ENCODE assay signal across 23 cellular contexts in genomic region chr3:47554335-47554734, GRCh38. TPM values are rescaled to one million over a fixed set of nuclear protein-coding genes. Genes with fewer than 3 reads are reported as not detected.
DNase-seq lines count a peak whose midpoint lies in the region; ATAC-seq, FAIRE-seq and TF ChIP-seq lines count a peak whose summit lies in the region.
"Had no signal": no experiment of that assay in that cellular context is flagged by ENCODE, and none has a peak within 500 bp of the region (broad histone marks: within the 10 kb centered on the region; RNA-seq: fewer than 3 reads in every experiment).

No MANE protein-coding gene starts in this region.

- no peak for TF ChIP-seq RAD21 in HepG2 (CRISPR knock-in tag; IDR thresholded peaks at IDR 0.05)
- no peak for TF ChIP-seq RAD21 in H1 (IDR thresholded peaks at IDR 0.05 in 1 of 2, conservative IDR thresholded peaks at IDR 0.05 in 1 of 2; ENCODE audit: low read depth in 2 of 2, low read length in 2 of 2)

- H2BK5ac ChIP-seq in H9 (ENCODE audit: insufficient read length, low read length) = no peak overlapping the region
- H2BK5ac ChIP-seq in H1 (ENCODE audit: low read depth, low read length) = no peak overlapping the region

- no peaks in the 10 kb centered on the region for H3F3A ChIP-seq in PC-9 (ENCODE audit: insufficient read depth, low read depth)

- no peak overlapping the region for H3K18ac ChIP-seq in H9 (ENCODE audit: insufficient read length, low read depth, low read length)
- H3K18ac ChIP-seq in H1 (ENCODE audit: extremely low read depth, low read length) = no peak overlapping the region

- H2BK120ac ChIP-seq in H9 (ENCODE audit: low read depth, low read length, poor library complexity, severe bottlenecking) (no peak overlapping the region), H1 (replicated peaks; ENCODE audit: low read depth, low read length) (no peak overlapping the region)

- H3K9ac ChIP-seq in HepG2 (ENCODE audit: insufficient read depth, low read depth, low read length) (no peak overlapping the region), H9 (ENCODE audit: extremely low read depth, insufficient read length, low read length) (no peak overlapping the region), H1 (replicated peaks in 1 of 4; ENCODE audit: extremely low read depth in 1 of 4, low read depth in 3 of 4, low read length in 3 of 4) (no peak overlapping the region)
- H3K9ac ChIP-seq: BLaER1 treated with 17β-estradiol and CSF1 and Interleukin-3, amounts not matched to agents 10 nM and 100 nM had no signal

- no peaks in the 10 kb centered on the region for H3K9me3 ChIP-seq in HepG2 (ENCODE audit: low read length)
- no peaks in the 10 kb centered on the region for H3K9me3 ChIP-seq in right lobe of liver
- no peaks in the 10 kb centered on the region for H3K9me3 ChIP-seq in H9 (ENCODE audit: control insufficient read depth, low read depth, low read length)
- H3K9me3 ChIP-seq in H1 (ENCODE audit: insufficient read depth in 2 of 2, low read depth in 1 of 2, low read length in 1 of 2) = no peaks in the 10 kb centered on the region
- no peaks in the 10 kb centered on the region for H3K9me3 ChIP-seq in PC-9 (ENCODE audit: insufficient read depth, low read depth)
- H3K9me3 ChIP-seq: Caco-2 had no signal

- no peaks in the 10 kb centered on the region for H3K23me2 ChIP-seq in H9 (ENCODE audit: insufficient read length, low read depth, low read length, poor library complexity, severe bottlenecking)
- no peaks in the 10 kb centered on the region for H3K23me2 ChIP-seq in H1 (ENCODE audit: low read depth, low read length)

- H2BK15ac ChIP-seq in H9 (ENCODE audit: low read depth, low read length) = no peak overlapping the region
- H2BK15ac ChIP-seq in H1 (ENCODE audit: low read length) = no peak overlapping the region

- no peak for DNase-seq in HepG2 (ENCODE audit: low spot score)
- no peak for DNase-seq in right lobe of liver
- DNase-seq in H9 = no peak
- no peak for DNase-seq in H1 (ENCODE audit: low read depth in 1 of 2, low spot score in 2 of 2)
- no peak for DNase-seq in PC-9
- DNase-seq in NCI-H1105 (lab: John Stamatoyannopoulos, UW) = no peak
- DNase-seq: AML-193; Caco-2; Calu3; CD4-positive, alpha-beta T cell; CD8-positive, alpha-beta T cell; DMS79 treated with DMSO at 0.1 percent for 48 hours; GF-D8 had no signal

- CTCF ChIA-PET in HepG2 (lab: Yijun Ruan, JAX; ENCODE audit: low intra/inter-chr PET ratio, low total read pairs) (no interaction called here), H1 (lab: Charles Lee; ENCODE audit: partially characterized antibody) (interaction anchor here (1.2 to 3.9 kb wide), 2 partner anchors 18 to 31 kb away, joined by 3 to 31 read pairs; no protein-coding TSS in a partner anchor), PC-9 (lab: Charles Lee) (no interaction called here)

- H3K4me3 Mint-ChIP-seq in H9 = no peak overlapping the region
- H3K4me3 Mint-ChIP-seq: B cell; CD4-positive, alpha-beta T cell; CD8-positive, alpha-beta T cell had no signal

- H3K4me1 Mint-ChIP-seq in H9 = 0 out of 4 replicates have a peak, but pooled peaks cover 0 to 4% of the 10 kb centered on the region in 2 experiments
- H3K4me1 Mint-ChIP-seq: B cell had no signal

- H4K91ac ChIP-seq in H9 (ENCODE audit: insufficient read length, low read depth, low read length) = no peak overlapping the region
- H4K91ac ChIP-seq in H1 (replicated peaks; ENCODE audit: insufficient read length, low read length) = no peak overlapping the region

- no peak overlapping the region for H3K23ac ChIP-seq in H9 (ENCODE audit: insufficient read length, low read depth, low read length)
- H3K23ac ChIP-seq in H1 (ENCODE audit: insufficient read length) = no peak overlapping the region

- no peaks in the 10 kb centered on the region for H3K79me2 ChIP-seq in HepG2 (ENCODE audit: insufficient read depth, low read length)
- H3K79me2 ChIP-seq in H9 (ENCODE audit: insufficient read depth, low read length) = no peaks in the 10 kb centered on the region
- no peaks in the 10 kb centered on the region for H3K79me2 ChIP-seq in H1 (ENCODE audit: control insufficient read depth in 1 of 2, insufficient read depth in 2 of 2, low read length in 2 of 2)
- no peaks in the 10 kb centered on the region for H3K79me2 ChIP-seq in PC-9 (ENCODE audit: low read depth)

- TF ChIP-seq POLR2A in HepG2 (IDR thresholded peaks at IDR 0.05; ENCODE audit: insufficient read depth in 1 of 2, low read depth in 2 of 2, low read length in 2 of 2) = no peak
- TF ChIP-seq POLR2A in right lobe of liver (IDR thresholded peaks at IDR 0.05) = no peak
- TF ChIP-seq POLR2A in H1 (IDR thresholded peaks at IDR 0.05; ENCODE audit: control extremely low read depth in 1 of 2, low read depth in 2 of 2, low read length in 2 of 2) = no peak

- ATAC-seq in HepG2 = 0 out of 3 replicates have a peak, but pooled peaks have one; percentile 41
- ATAC-seq in right lobe of liver = no peak
- no peak for ATAC-seq in GM18502 (IDR thresholded peaks at IDR 0.05; ENCODE audit: poor library complexity, unreplicated experiment)
- ATAC-seq: A549; CD8-positive, alpha-beta T cell had no signal

- POLR2A ChIA-PET in HepG2 (lab: Yijun Ruan, JAX) = no interaction called here
- POLR2A ChIA-PET in H1 (lab: Charles Lee; ENCODE audit: partially characterized antibody) = interaction anchor here (1.1 to 1.3 kb wide), 2 partner anchors 31 to 227 kb away, joined by 3 to 6 read pairs; partner anchors contain the start of gene SMARCC1
- POLR2A ChIA-PET in PC-9 (lab: Charles Lee; ENCODE audit: unreplicated experiment) = no interaction called here

- WGBS in HepG2 (ENCODE audit: low lambda C conversion rate) = 40% methylated on average over 6 of the region's 6 CpGs
- WGBS in right lobe of liver (ENCODE audit: insufficient coverage, low coverage, low lambda C conversion rate, missing lambda C conversion rate) = 71% methylated on average over 1 of the region's 6 CpGs
- WGBS in H9 (ENCODE audit: extremely low coverage, insufficient read length, low lambda C conversion rate) = no CpG with 5 or more reads among the region's 6 CpGs
- 80% methylated on average over 5 of the region's 6 CpGs; no CpG with 5 or more reads in 1 of the 2 experiments for WGBS in H1 (ENCODE audit: extremely low coverage in 1 of 2, insufficient coverage in 1 of 2, insufficient read length in 1 of 2, insufficient replicate concordance in 2 of 2, low coverage in 1 of 2, low lambda C conversion rate in 2 of 2, missing lambda C conversion rate in 1 of 2), 2 experiments

- H4K5ac ChIP-seq in H9 (ENCODE audit: insufficient read length, low read depth, low read length) (no peak overlapping the region), H1 (ENCODE audit: insufficient read length, low read depth, low read length) (no peak overlapping the region)

- H3K79me1 ChIP-seq in H9 (ENCODE audit: insufficient read depth, low read depth, low read length, poor library complexity, severe bottlenecking) (no peaks in the 10 kb centered on the region), H1 (ENCODE audit: low read depth, low read length) (no peaks in the 10 kb centered on the region)

- no peak overlapping the region for H3T11ph ChIP-seq in H9 (ENCODE audit: low read length)

- no peaks in the 10 kb centered on the region; a peak in 1 of 7 replicates for H3K36me3 Mint-ChIP-seq in H9 (ENCODE audit: insufficient read depth in 1 of 3, low read depth in 3 of 3)
- H3K36me3 Mint-ChIP-seq: CD8-positive, alpha-beta T cell had no signal

- H3K4me3 ChIP-seq in HepG2 (replicated peaks in 1 of 3; ENCODE audit: insufficient read depth in 1 of 3, low read depth in 2 of 3, low read length in 3 of 3) (no peak overlapping the region), right lobe of liver (no peak overlapping the region), H1 (ENCODE audit: extremely low read depth in 1 of 4, insufficient read depth in 2 of 4, low read depth in 3 of 4, low read length in 4 of 4) (no peak overlapping the region), PC-9 (no peak overlapping the region)
- H3K4me3 ChIP-seq: A549; BLaER1 treated with 17β-estradiol and CSF1 and Interleukin-3, amounts not matched to agents 10 nM and 100 nM had no signal

- no peak overlapping the region for H3K27ac Mint-ChIP-seq in H9
- H3K27ac Mint-ChIP-seq: B cell; CD4-positive, alpha-beta T cell; CD8-positive, alpha-beta T cell had no signal

- TF ChIP-seq EP300 in HepG2 (IDR thresholded peaks at IDR 0.05; ENCODE audit: low read depth in 2 of 2, low read length in 2 of 2) (no peak), HepG2 (CRISPR knock-in tag; IDR thresholded peaks at IDR 0.05; ENCODE audit: borderline replicate concordance) (no peak), H1 (IDR thresholded peaks at IDR 0.05; ENCODE audit: borderline replicate concordance in 1 of 2, low read depth in 2 of 2, low read length in 2 of 2) (no peak)

- no peaks in the 10 kb centered on the region for H3K9me2 ChIP-seq in PC-9 (ENCODE audit: insufficient read depth)

- peaks cover 0 to 4% of the 10 kb centered on the region in 2 experiments; a peak in 1 of 5 replicates for H3K27me3 ChIP-seq in HepG2 (ENCODE audit: control insufficient read depth in 1 of 2, insufficient read depth in 2 of 2, low read length in 2 of 2)
- no peaks in the 10 kb centered on the region for H3K27me3 ChIP-seq in right lobe of liver
- H3K27me3 ChIP-seq in H9 (ENCODE audit: insufficient read depth, low read length) = no peaks in the 10 kb centered on the region
- H3K27me3 ChIP-seq in H1 (replicated peaks in 1 of 4; ENCODE audit: control insufficient read depth in 3 of 4, extremely low read depth in 1 of 4, insufficient read depth in 3 of 4, low read length in 3 of 4) = no peaks in the 10 kb centered on the region
- no peaks in the 10 kb centered on the region for H3K27me3 ChIP-seq in PC-9 (ENCODE audit: insufficient read depth, low read depth)
- H3K27me3 ChIP-seq: BLaER1 treated with 17β-estradiol and CSF1 and Interleukin-3, amounts not matched to agents 10 nM and 100 nM had no signal

- intact Hi-C loops in HepG2 (cut with micrococcal nuclease; ENCODE audit: unreplicated experiment) = no loop called here
- intact Hi-C loops in right lobe of liver (cut with DNase I) = no loop called here
- intact Hi-C loops in PC-9 (cut with micrococcal nuclease; ENCODE audit: unreplicated experiment) = no loop called here

- TF ChIP-seq CTCF in HepG2 (CRISPR knock-in tag; IDR thresholded peaks at IDR 0.05) (no peak), right lobe of liver (IDR thresholded peaks at IDR 0.05) (no peak), H9 (conservative IDR thresholded peaks at IDR 0.05) (0 out of 3 replicates have a peak, but pooled peaks have one; percentile 11), H1 (IDR thresholded peaks at IDR 0.05; ENCODE audit: control extremely low read depth in 1 of 3, insufficient read depth in 1 of 3, low read depth in 1 of 3, low read length in 3 of 3) (no peak), PC-9 (conservative IDR thresholded peaks at IDR 0.05) (no peak)

- no peaks in the 10 kb centered on the region for H3K9me3 Mint-ChIP-seq in H9
- H3K9me3 Mint-ChIP-seq: CD4-positive, alpha-beta T cell; CD8-positive, alpha-beta T cell had no signal

- no peak overlapping the region for H2BK12ac ChIP-seq in H9 (ENCODE audit: insufficient read length, low read depth, low read length)
- H2BK12ac ChIP-seq in H1 (ENCODE audit: low read depth, low read length) = no peak overlapping the region

- no peak overlapping the region for H3K4me2 ChIP-seq in HepG2 (ENCODE audit: low read depth, low read length)
- no peak overlapping the region for H3K4me2 ChIP-seq in H9 (ENCODE audit: insufficient read depth, insufficient read length, low read length)
- H3K4me2 ChIP-seq in H1 (ENCODE audit: insufficient read depth in 1 of 2, low read depth in 2 of 2, low read length in 2 of 2) = no peak overlapping the region
- no peak overlapping the region for H3K4me2 ChIP-seq in PC-9
- H3K4me2 ChIP-seq: A549; BLaER1 treated with 17β-estradiol and CSF1 and Interleukin-3, amounts not matched to agents 10 nM and 100 nM had no signal

- peaks cover 13% of the 10 kb centered on the region for H3K27me3 Mint-ChIP-seq in H9 (ENCODE audit: low read depth)

- no peaks in the 10 kb centered on the region for H3K36me3 ChIP-seq in HepG2 (replicated peaks in 1 of 2; ENCODE audit: control insufficient read depth in 1 of 2, insufficient read depth in 2 of 2, low read length in 2 of 2)
- no peaks in the 10 kb centered on the region for H3K36me3 ChIP-seq in right lobe of liver
- H3K36me3 ChIP-seq in H1 (ENCODE audit: control insufficient read depth in 2 of 4, insufficient read depth in 4 of 4, low read length in 3 of 4) = no peaks in the 10 kb centered on the region
- no peaks in the 10 kb centered on the region for H3K36me3 ChIP-seq in PC-9 (ENCODE audit: low read depth)
- H3K36me3 ChIP-seq: BLaER1 treated with 17β-estradiol and CSF1 and Interleukin-3, amounts not matched to agents 10 nM and 100 nM had no signal

- no peak overlapping the region for H2AFZ ChIP-seq in HepG2 (ENCODE audit: low read length)
- no peak overlapping the region for H2AFZ ChIP-seq in H9 (ENCODE audit: low read length)
- H2AFZ ChIP-seq in H1 (ENCODE audit: low read length) = 0 out of 2 replicates have a peak overlapping the region, but pooled peaks have one; percentile 57
- H2AFZ ChIP-seq in PC-9 = no peak overlapping the region

- in situ Hi-C loops in HepG2 (cut with HindIII; ENCODE audit: extremely low pct_ligation_motif_present, low pct_unique_long_range_greater_than_20kb) = no loop called here

- H3K56ac ChIP-seq in H9 (ENCODE audit: insufficient read length, low read depth, low read length) (no peak overlapping the region), H1 (replicated peaks; ENCODE audit: insufficient read length, low read depth, low read length) (no peak overlapping the region)

- no TSS peak for BruUV-seq in HepG2 (replicated peaks; lab: Mats Ljungman, UMichigan)
- no TSS peak for BruUV-seq in PC-9 (replicated peaks; lab: Mats Ljungman, UMichigan)

- H2AK5ac ChIP-seq in H9 (ENCODE audit: insufficient read length, low read length) (no peak overlapping the region), H1 (ENCODE audit: low read depth, low read length) (no peak overlapping the region)

- no peak overlapping the region for H3K4ac ChIP-seq in H9 (ENCODE audit: low read depth, low read length)
- H3K4ac ChIP-seq in H1 (replicated peaks; ENCODE audit: insufficient read length, low read depth, low read length) = no peak overlapping the region

- no peak overlapping the region for H2BK20ac ChIP-seq in H9 (ENCODE audit: low read depth, low read length, poor library complexity, severe bottlenecking)
- no peak overlapping the region for H2BK20ac ChIP-seq in H1 (ENCODE audit: low read length)

- no peaks in the 10 kb centered on the region for H3K4me1 ChIP-seq in HepG2 (ENCODE audit: insufficient read depth, low read length)
- H3K4me1 ChIP-seq in right lobe of liver = no peaks in the 10 kb centered on the region
- no peaks in the 10 kb centered on the region for H3K4me1 ChIP-seq in H9 (ENCODE audit: insufficient read depth, low read length)
- peaks cover 0 to 3% (median 1%) of the 10 kb centered on the region in 4 experiments; a peak in 2 of 7 replicates for H3K4me1 ChIP-seq in H1 (replicated peaks in 1 of 4; ENCODE audit: control insufficient read depth in 3 of 4, insufficient read depth in 4 of 4, low read length in 3 of 4)
- no peaks in the 10 kb centered on the region for H3K4me1 ChIP-seq in PC-9 (replicated peaks; ENCODE audit: insufficient read depth)
- H3K4me1 ChIP-seq: A549, Caco-2 had no signal

- H4K8ac ChIP-seq in H9 (replicated peaks; ENCODE audit: insufficient read length, low read depth, low read length) (no peak overlapping the region), H1 (ENCODE audit: extremely low read depth, insufficient read depth, low read length) (peak overlapping the region; percentile 79; the same call in 1 of the 2 replicates)

- H3K14ac ChIP-seq in H9 (ENCODE audit: insufficient read depth, low read length) = no peak overlapping the region
- H3K14ac ChIP-seq in H1 (ENCODE audit: insufficient read length) = no peak overlapping the region

- FAIRE-seq in HepG2 (lab: Jason Lieb, UNC) = no peak
- FAIRE-seq in H1 (lab: Jason Lieb, UNC) = no peak
- FAIRE-seq: A549, D721Med, G401.6, GM12891, GM18507 had no signal

- H3K27ac ChIP-seq in HepG2 (ENCODE audit: extremely low read length, insufficient read depth, low read length) (no peak overlapping the region), right lobe of liver (no peak overlapping the region), H9 (ENCODE audit: insufficient read length, low read depth, low read length) (no peak overlapping the region), H1 (ENCODE audit: low read depth, low read length) (no peak overlapping the region), PC-9 (no peak overlapping the region)
- H3K27ac ChIP-seq: 22Rv1; A549; BLaER1 treated with 17β-estradiol and CSF1 and Interleukin-3, amounts not matched to agents 10 nM and 100 nM; C4-2B had no signal

- H4K20me1 ChIP-seq in HepG2 (ENCODE audit: insufficient read depth, low read length) (no peaks in the 10 kb centered on the region), H9 (ENCODE audit: control insufficient read depth, insufficient read depth, insufficient read length) (no peaks in the 10 kb centered on the region), H1 (replicated peaks in 1 of 2; ENCODE audit: control insufficient read depth in 1 of 2, insufficient read depth in 2 of 2, low read length in 2 of 2) (no peaks in the 10 kb centered on the region), PC-9 (ENCODE audit: insufficient read depth) (no peaks in the 10 kb centered on the region)
- H4K20me1 ChIP-seq: BLaER1 treated with 17β-estradiol and CSF1 and Interleukin-3, amounts not matched to agents 10 nM and 100 nM had no signal

RNA-seq across cellular contexts. Expression of gene CSPG5, which starts 24.3 kb away (rescaled TPM):
- total RNA-seq in HepG2 (2016; rRNA removed; fragmentation: Illumina TruSeq; extraction: Trizol) = 0.07 TPM in 1 of 2 replicates, not detected in the other
- not detected in 2 replicates for total RNA-seq in HepG2 (2016; cell fraction: cytosol; rRNA removed; fragmentation: Illumina TruSeq; extraction: Trizol; ENCODE audit: low read depth)
- 0.11 TPM in 1 of 2 replicates, not detected in the other for total RNA-seq in HepG2 (2016; cell fraction: insoluble cytoplasmic fraction; rRNA removed; fragmentation: Illumina TruSeq; extraction: Trizol)
- not detected in 2 replicates for total RNA-seq in HepG2 (2016; cell fraction: membrane; rRNA removed; fragmentation: Illumina TruSeq; extraction: Trizol)
- 0.25 and 0.37 TPM in 2 replicates for total RNA-seq in HepG2 (2016; cell fraction: nucleus; rRNA removed; fragmentation: Illumina TruSeq; extraction: Trizol)
- polyA plus RNA-seq in HepG2 (2011; rRNA removed) = 0.10 and 0.15 TPM in 2 replicates
- 0.05 and 0.06 TPM in 2 replicates for polyA plus RNA-seq in HepG2 (2011; cell fraction: cytosol; rRNA removed)
- polyA plus RNA-seq in HepG2 (2011; cell fraction: nucleus; rRNA removed) = 0.11 and 0.23 TPM in 2 replicates
- 0.08 and 0.20 TPM in 2 replicates for polyA plus RNA-seq in HepG2 (2012)
- polyA plus RNA-seq in HepG2 (2016; cell fraction: cytosol; fragmentation: Illumina TruSeq; extraction: Trizol; ENCODE audit: low read depth) = not detected in 2 replicates
- not detected in 2 replicates for polyA plus RNA-seq in HepG2 (2016; cell fraction: insoluble cytoplasmic fraction; fragmentation: Illumina TruSeq; extraction: Trizol; ENCODE audit: low read depth)
- 0.11 TPM in 1 of 2 replicates, not detected in the other for polyA plus RNA-seq in HepG2 (2016; cell fraction: membrane; fragmentation: Illumina TruSeq; extraction: Trizol; ENCODE audit: low read depth)
- polyA plus RNA-seq in HepG2 (2016; cell fraction: nucleus; fragmentation: Illumina TruSeq; extraction: Trizol; ENCODE audit: insufficient read depth, low read depth) = not detected in 2 replicates
- polyA minus RNA-seq in HepG2 (2011; rRNA and poly(A)+ RNA removed; ENCODE audit: low replicate concordance) = 0.08 and 0.75 TPM in 2 replicates
- not detected in 2 replicates for polyA minus RNA-seq in HepG2 (2011; cell fraction: cytosol; rRNA and poly(A)+ RNA removed)
- 0.90 and 1.2 TPM in 2 replicates for polyA minus RNA-seq in HepG2 (2011; cell fraction: nucleus; rRNA and poly(A)+ RNA removed)
- under 1 TPM in 5 of 6 experiments, not detected in 1; 0.18 to 0.39 (median 0.25) TPM for total RNA-seq in right lobe of liver
- 5.4 and 5.7 TPM in 2 replicates for total RNA-seq in H9 (2021)
- total RNA-seq in H1 (2021; fragmentation: NEBNext Ultra II Directional; extraction: Animal tissue kit (Norgen Biotek cat#: 25700)) = 7.4 and 8.2 TPM in 2 replicates
- polyA plus RNA-seq in H1 (2011; rRNA removed) = 2.1 and 2.7 TPM in 2 replicates
- polyA plus RNA-seq in H1 (2011; cell fraction: cytosol; rRNA removed) = 2.7 TPM
- 2.9 TPM for polyA plus RNA-seq in H1 (2011; cell fraction: nucleus; rRNA removed)
- 4.6 to 5.4 TPM (median 5.2 TPM) in 4 replicates for polyA plus RNA-seq in H1 (2012, experiment 1 of 2)
- 4.7 TPM for polyA plus RNA-seq in H1 (2012, experiment 2 of 2)
- 6.5 TPM for polyA plus RNA-seq in H1 (2013, experiment 1 of 2)
- 7.0 TPM for polyA plus RNA-seq in H1 (2013, experiment 2 of 2)
- 1.5 and 1.8 TPM in 2 replicates for polyA minus RNA-seq in H1 (2011; rRNA and poly(A)+ RNA removed)
- polyA minus RNA-seq in H1 (2011; cell fraction: cytosol; rRNA and poly(A)+ RNA removed) = 1.8 TPM
- polyA minus RNA-seq in H1 (2011; cell fraction: nucleus; rRNA and poly(A)+ RNA removed) = 1.00 TPM
- 1.3 and 1.8 TPM in 2 replicates for total RNA-seq in PC-9 (2021)

RNA-seq across cellular contexts. Expression of gene ELP6, which starts 40.8 kb away (rescaled TPM):
- 38.6 and 45.0 TPM in 2 replicates for total RNA-seq in HepG2 (2016; rRNA removed; fragmentation: Illumina TruSeq; extraction: Trizol)
- 21.1 and 22.8 TPM in 2 replicates for total RNA-seq in HepG2 (2016; cell fraction: cytosol; rRNA removed; fragmentation: Illumina TruSeq; extraction: Trizol; ENCODE audit: low read depth)
- total RNA-seq in HepG2 (2016; cell fraction: insoluble cytoplasmic fraction; rRNA removed; fragmentation: Illumina TruSeq; extraction: Trizol) = 40.9 and 43.5 TPM in 2 replicates
- 31.1 and 33.1 TPM in 2 replicates for total RNA-seq in HepG2 (2016; cell fraction: membrane; rRNA removed; fragmentation: Illumina TruSeq; extraction: Trizol)
- 35.1 and 40.6 TPM in 2 replicates for total RNA-seq in HepG2 (2016; cell fraction: nucleus; rRNA removed; fragmentation: Illumina TruSeq; extraction: Trizol)
- polyA plus RNA-seq in HepG2 (2011; rRNA removed) = 43.6 and 49.3 TPM in 2 replicates
- 48.6 and 55.2 TPM in 2 replicates for polyA plus RNA-seq in HepG2 (2011; cell fraction: cytosol; rRNA removed)
- polyA plus RNA-seq in HepG2 (2011; cell fraction: nucleus; rRNA removed) = 27.3 and 28.8 TPM in 2 replicates
- polyA plus RNA-seq in HepG2 (2012) = 15.1 and 17.2 TPM in 2 replicates
- 15.9 and 19.1 TPM in 2 replicates for polyA plus RNA-seq in HepG2 (2016; cell fraction: cytosol; fragmentation: Illumina TruSeq; extraction: Trizol; ENCODE audit: low read depth)
- 46.8 and 48.4 TPM in 2 replicates for polyA plus RNA-seq in HepG2 (2016; cell fraction: insoluble cytoplasmic fraction; fragmentation: Illumina TruSeq; extraction: Trizol; ENCODE audit: low read depth)
- 23.9 and 24.2 TPM in 2 replicates for polyA plus RNA-seq in HepG2 (2016; cell fraction: membrane; fragmentation: Illumina TruSeq; extraction: Trizol; ENCODE audit: low read depth)
- 63.6 and 69.2 TPM in 2 replicates for polyA plus RNA-seq in HepG2 (2016; cell fraction: nucleus; fragmentation: Illumina TruSeq; extraction: Trizol; ENCODE audit: insufficient read depth, low read depth)
- polyA minus RNA-seq in HepG2 (2011; rRNA and poly(A)+ RNA removed; ENCODE audit: low replicate concordance) = 60.8 and 110 TPM in 2 replicates
- polyA minus RNA-seq in HepG2 (2011; cell fraction: cytosol; rRNA and poly(A)+ RNA removed) = 12.7 and 18.2 TPM in 2 replicates
- 49.6 and 56.1 TPM in 2 replicates for polyA minus RNA-seq in HepG2 (2011; cell fraction: nucleus; rRNA and poly(A)+ RNA removed)
- total RNA-seq in right lobe of liver = 10 to 100 TPM; 10.1 to 18.1 (median 13.9) TPM
- 51.2 and 53.9 TPM in 2 replicates for total RNA-seq in H9 (2021)
- total RNA-seq in H1 (2021; fragmentation: NEBNext Ultra II Directional; extraction: Animal tissue kit (Norgen Biotek cat#: 25700)) = 49.6 and 51.1 TPM in 2 replicates
- 78.5 and 78.7 TPM in 2 replicates for polyA plus RNA-seq in H1 (2011; rRNA removed)
- 108 TPM for polyA plus RNA-seq in H1 (2011; cell fraction: cytosol; rRNA removed)
- polyA plus RNA-seq in H1 (2011; cell fraction: nucleus; rRNA removed) = 65.9 TPM
- polyA plus RNA-seq in H1 (2012, experiment 1 of 2) = 45.7 to 73.3 TPM (median 64.5 TPM) in 4 replicates
- polyA plus RNA-seq in H1 (2012, experiment 2 of 2) = 58.5 TPM
- 33.6 TPM for polyA plus RNA-seq in H1 (2013, experiment 1 of 2)
- 35.0 TPM for polyA plus RNA-seq in H1 (2013, experiment 2 of 2)
- polyA minus RNA-seq in H1 (2011; rRNA and poly(A)+ RNA removed) = 78.1 and 89.9 TPM in 2 replicates
- polyA minus RNA-seq in H1 (2011; cell fraction: cytosol; rRNA and poly(A)+ RNA removed) = 33.2 TPM
- polyA minus RNA-seq in H1 (2011; cell fraction: nucleus; rRNA and poly(A)+ RNA removed) = 71.8 TPM
- 38.8 and 39.6 TPM in 2 replicates for total RNA-seq in PC-9 (2021)
